ENCODE assay signal across 3 cellular contexts in the genomic region with DNA sequence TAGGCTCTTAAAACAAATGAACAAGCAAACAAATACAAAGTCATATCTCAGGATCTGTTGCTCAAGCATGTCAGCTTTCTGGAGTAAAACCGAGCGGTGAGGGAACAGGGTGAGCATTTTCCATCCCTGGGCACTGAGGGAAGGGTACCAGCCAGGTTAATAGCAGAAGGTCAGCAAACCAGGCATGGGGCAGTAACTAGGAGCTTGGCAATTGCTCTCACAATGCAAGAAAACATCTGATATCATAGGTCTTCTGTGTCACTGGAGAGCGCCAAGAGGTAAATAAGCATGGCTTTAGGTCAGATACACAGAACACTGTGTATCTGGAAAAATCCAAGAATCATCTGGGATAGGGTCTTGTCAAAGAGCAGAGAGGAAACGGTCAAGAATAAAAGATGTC.
A peak's percentile ranks its signal among the peaks of the same experiment; 100 is the strongest.
TF ChIP-seq lines count a peak whose summit lies in the region.

No MANE protein-coding gene starts in this region.

TF ChIP-seq in liver, 16 proteins besides CTCF, POLR2A, EP300 and RAD21:
- TF ChIP-seq, protein P1, sequence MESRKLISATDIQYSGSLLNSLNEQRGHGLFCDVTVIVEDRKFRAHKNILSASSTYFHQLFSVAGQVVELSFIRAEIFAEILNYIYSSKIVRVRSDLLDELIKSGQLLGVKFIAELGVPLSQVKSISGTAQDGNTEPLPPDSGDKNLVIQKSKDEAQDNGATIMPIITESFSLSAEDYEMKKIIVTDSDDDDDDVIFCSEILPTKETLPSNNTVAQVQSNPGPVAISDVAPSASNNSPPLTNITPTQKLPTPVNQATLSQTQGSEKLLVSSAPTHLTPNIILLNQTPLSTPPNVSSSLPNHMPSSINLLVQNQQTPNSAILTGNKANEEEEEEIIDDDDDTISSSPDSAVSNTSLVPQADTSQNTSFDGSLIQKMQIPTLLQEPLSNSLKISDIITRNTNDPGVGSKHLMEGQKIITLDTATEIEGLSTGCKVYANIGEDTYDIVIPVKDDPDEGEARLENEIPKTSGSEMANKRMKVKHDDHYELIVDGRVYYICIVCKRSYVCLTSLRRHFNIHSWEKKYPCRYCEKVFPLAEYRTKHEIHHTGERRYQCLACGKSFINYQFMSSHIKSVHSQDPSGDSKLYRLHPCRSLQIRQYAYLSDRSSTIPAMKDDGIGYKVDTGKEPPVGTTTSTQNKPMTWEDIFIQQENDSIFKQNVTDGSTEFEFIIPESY (IDR thresholded peaks at IDR 0.05) = peak; percentile 51
- TF ChIP-seq TAF1 (conservative IDR thresholded peaks at IDR 0.05) (no peak), EGR1 (IDR thresholded peaks at IDR 0.05; ENCODE audit: low read depth in 2 of 2) (no peak), YY1 (IDR thresholded peaks at IDR 0.05) (no peak), HNF4G (IDR thresholded peaks at IDR 0.05) (no peak), NR2F2 (IDR thresholded peaks at IDR 0.05) (no peak), SP1 (IDR thresholded peaks at IDR 0.05) (no peak), JUND (IDR thresholded peaks at IDR 0.05) (peak in 1 of 2 donors; percentile 60), FOXA1 (IDR thresholded peaks at IDR 0.05) (peak; percentile 54), FOXA2 (IDR thresholded peaks at IDR 0.05) (peak; percentile 11), RXRA (IDR thresholded peaks at IDR 0.05) (peak; percentile 32 to 90), HNF4A (conservative IDR thresholded peaks at IDR 0.05) (peak in 1 of 2 donors; percentile 70), GABPA (IDR thresholded peaks at IDR 0.05 in 1 of 2, conservative IDR thresholded peaks at IDR 0.05 in 1 of 2) (no peak)
- TF ChIP-seq, protein P2, sequence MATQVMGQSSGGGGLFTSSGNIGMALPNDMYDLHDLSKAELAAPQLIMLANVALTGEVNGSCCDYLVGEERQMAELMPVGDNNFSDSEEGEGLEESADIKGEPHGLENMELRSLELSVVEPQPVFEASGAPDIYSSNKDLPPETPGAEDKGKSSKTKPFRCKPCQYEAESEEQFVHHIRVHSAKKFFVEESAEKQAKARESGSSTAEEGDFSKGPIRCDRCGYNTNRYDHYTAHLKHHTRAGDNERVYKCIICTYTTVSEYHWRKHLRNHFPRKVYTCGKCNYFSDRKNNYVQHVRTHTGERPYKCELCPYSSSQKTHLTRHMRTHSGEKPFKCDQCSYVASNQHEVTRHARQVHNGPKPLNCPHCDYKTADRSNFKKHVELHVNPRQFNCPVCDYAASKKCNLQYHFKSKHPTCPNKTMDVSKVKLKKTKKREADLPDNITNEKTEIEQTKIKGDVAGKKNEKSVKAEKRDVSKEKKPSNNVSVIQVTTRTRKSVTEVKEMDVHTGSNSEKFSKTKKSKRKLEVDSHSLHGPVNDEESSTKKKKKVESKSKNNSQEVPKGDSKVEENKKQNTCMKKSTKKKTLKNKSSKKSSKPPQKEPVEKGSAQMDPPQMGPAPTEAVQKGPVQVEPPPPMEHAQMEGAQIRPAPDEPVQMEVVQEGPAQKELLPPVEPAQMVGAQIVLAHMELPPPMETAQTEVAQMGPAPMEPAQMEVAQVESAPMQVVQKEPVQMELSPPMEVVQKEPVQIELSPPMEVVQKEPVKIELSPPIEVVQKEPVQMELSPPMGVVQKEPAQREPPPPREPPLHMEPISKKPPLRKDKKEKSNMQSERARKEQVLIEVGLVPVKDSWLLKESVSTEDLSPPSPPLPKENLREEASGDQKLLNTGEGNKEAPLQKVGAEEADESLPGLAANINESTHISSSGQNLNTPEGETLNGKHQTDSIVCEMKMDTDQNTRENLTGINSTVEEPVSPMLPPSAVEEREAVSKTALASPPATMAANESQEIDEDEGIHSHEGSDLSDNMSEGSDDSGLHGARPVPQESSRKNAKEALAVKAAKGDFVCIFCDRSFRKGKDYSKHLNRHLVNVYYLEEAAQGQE (IDR thresholded peaks at IDR 0.05) = no peak
- TF ChIP-seq, protein P3, sequence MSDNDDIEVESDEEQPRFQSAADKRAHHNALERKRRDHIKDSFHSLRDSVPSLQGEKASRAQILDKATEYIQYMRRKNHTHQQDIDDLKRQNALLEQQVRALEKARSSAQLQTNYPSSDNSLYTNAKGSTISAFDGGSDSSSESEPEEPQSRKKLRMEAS (IDR thresholded peaks at IDR 0.05) = peak; percentile 51
- TF ChIP-seq, protein P4, sequence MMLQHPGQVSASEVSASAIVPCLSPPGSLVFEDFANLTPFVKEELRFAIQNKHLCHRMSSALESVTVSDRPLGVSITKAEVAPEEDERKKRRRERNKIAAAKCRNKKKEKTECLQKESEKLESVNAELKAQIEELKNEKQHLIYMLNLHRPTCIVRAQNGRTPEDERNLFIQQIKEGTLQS (IDR thresholded peaks at IDR 0.05) = no peak

TF ChIP-seq in HepG2, 621 proteins besides CTCF, POLR2A, EP300 and RAD21 (continues in another document):
- TF ChIP-seq ZNF777 (CRISPR knock-in tag; IDR thresholded peaks at IDR 0.05) = no peak
- TF ChIP-seq ZBTB7B (CRISPR knock-in tag; IDR thresholded peaks at IDR 0.05) = no peak
- TF ChIP-seq FOSL1 (CRISPR knock-in tag; IDR thresholded peaks at IDR 0.05; ENCODE audit: borderline replicate concordance) = no peak
- TF ChIP-seq SALL2 (CRISPR knock-in tag; IDR thresholded peaks at IDR 0.05) = no peak
- TF ChIP-seq AKAP8 (CRISPR knock-in tag; IDR thresholded peaks at IDR 0.05) = no peak
- TF ChIP-seq ZFAT (CRISPR knock-in tag; conservative IDR thresholded peaks at IDR 0.05) = no peak
- TF ChIP-seq, protein P5, sequence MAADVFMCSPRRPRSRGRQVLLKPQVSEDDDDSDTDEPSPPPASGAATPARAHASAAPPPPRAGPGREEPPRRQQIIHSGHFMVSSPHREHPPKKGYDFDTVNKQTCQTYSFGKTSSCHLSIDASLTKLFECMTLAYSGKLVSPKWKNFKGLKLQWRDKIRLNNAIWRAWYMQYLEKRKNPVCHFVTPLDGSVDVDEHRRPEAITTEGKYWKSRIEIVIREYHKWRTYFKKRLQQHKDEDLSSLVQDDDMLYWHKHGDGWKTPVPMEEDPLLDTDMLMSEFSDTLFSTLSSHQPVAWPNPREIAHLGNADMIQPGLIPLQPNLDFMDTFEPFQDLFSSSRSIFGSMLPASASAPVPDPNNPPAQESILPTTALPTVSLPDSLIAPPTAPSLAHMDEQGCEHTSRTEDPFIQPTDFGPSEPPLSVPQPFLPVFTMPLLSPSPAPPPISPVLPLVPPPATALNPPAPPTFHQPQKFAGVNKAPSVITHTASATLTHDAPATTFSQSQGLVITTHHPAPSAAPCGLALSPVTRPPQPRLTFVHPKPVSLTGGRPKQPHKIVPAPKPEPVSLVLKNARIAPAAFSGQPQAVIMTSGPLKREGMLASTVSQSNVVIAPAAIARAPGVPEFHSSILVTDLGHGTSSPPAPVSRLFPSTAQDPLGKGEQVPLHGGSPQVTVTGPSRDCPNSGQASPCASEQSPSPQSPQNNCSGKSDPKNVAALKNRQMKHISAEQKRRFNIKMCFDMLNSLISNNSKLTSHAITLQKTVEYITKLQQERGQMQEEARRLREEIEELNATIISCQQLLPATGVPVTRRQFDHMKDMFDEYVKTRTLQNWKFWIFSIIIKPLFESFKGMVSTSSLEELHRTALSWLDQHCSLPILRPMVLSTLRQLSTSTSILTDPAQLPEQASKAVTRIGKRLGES (CRISPR knock-in tag; IDR thresholded peaks at IDR 0.05; ENCODE audit: borderline replicate concordance) = no peak
- no peak for TF ChIP-seq ZNF713 (CRISPR knock-in tag; IDR thresholded peaks at IDR 0.05)
- TF ChIP-seq, protein P6, sequence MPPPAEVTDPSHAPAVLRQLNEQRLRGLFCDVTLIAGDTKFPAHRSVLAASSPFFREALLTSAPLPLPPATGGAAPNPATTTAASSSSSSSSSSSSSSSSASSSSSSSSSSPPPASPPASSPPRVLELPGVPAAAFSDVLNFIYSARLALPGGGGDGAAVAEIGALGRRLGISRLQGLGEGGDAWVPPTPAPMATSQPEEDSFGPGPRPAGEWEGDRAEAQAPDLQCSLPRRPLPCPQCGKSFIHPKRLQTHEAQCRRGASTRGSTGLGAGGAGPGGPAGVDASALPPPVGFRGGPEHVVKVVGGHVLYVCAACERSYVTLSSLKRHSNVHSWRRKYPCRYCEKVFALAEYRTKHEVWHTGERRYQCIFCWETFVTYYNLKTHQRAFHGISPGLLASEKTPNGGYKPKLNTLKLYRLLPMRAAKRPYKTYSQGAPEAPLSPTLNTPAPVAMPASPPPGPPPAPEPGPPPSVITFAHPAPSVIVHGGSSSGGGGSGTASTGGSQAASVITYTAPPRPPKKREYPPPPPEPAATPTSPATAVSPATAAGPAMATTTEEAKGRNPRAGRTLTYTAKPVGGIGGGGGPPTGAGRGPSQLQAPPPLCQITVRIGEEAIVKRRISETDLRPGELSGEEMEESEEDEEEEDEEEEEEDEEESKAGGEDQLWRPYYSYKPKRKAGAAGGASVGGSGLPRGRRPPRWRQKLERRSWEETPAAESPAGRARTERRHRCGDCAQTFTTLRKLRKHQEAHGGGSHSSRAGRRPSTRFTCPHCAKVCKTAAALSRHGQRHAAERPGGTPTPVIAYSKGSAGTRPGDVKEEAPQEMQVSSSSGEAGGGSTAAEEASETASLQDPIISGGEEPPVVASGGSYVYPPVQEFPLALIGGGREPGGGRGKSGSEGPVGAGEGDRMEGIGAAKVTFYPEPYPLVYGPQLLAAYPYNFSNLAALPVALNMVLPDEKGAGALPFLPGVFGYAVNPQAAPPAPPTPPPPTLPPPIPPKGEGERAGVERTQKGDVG (CRISPR knock-in tag; IDR thresholded peaks at IDR 0.05; ENCODE audit: borderline replicate concordance) = no peak
- no peak for TF ChIP-seq SRSF1 (optimal IDR thresholded peaks at IDR 0.05; ENCODE audit: low read depth, low read length)
- TF ChIP-seq ZNF235 (CRISPR knock-in tag; IDR thresholded peaks at IDR 0.05; ENCODE audit: borderline replicate concordance) = no peak
- TF ChIP-seq PTBP1 (IDR thresholded peaks at IDR 0.05; ENCODE audit: low read depth, low read length, poor library complexity, severe bottlenecking) = no peak
- TF ChIP-seq ZNF468 (CRISPR knock-in tag; IDR thresholded peaks at IDR 0.05) = no peak
- TF ChIP-seq ZNF790 (CRISPR knock-in tag; IDR thresholded peaks at IDR 0.05; ENCODE audit: borderline replicate concordance) = no peak
- TF ChIP-seq SMAD9 (CRISPR knock-in tag; IDR thresholded peaks at IDR 0.05) = no peak
- TF ChIP-seq EED (CRISPR knock-in tag; IDR thresholded peaks at IDR 0.05) = no peak
- no peak for TF ChIP-seq ZNF556 (CRISPR knock-in tag; IDR thresholded peaks at IDR 0.05; ENCODE audit: borderline replicate concordance)

TF ChIP-seq in H1, 55 proteins besides CTCF, POLR2A, EP300 and RAD21:
- TF ChIP-seq HDAC6 (IDR thresholded peaks at IDR 0.05; ENCODE audit: low read depth, low read length) (no peak), GABPA (IDR thresholded peaks at IDR 0.05; ENCODE audit: borderline replicate concordance, insufficient read depth, low read length) (no peak), TCF12 (IDR thresholded peaks at IDR 0.05; ENCODE audit: low read depth, low read length) (no peak), EZH2 (IDR thresholded peaks at IDR 0.05; ENCODE audit: low read depth, low read length, severe bottlenecking) (no peak), TAF1 (IDR thresholded peaks at IDR 0.05; ENCODE audit: low read depth, low read length) (no peak), KDM5A (IDR thresholded peaks at IDR 0.05; ENCODE audit: low read length) (no peak), CHD2 (IDR thresholded peaks at IDR 0.05; ENCODE audit: low read length) (no peak), CHD1 (IDR thresholded peaks at IDR 0.05; ENCODE audit: low read depth, low read length) (no peak)
